ENCODE assay signal across 14 cellular contexts in genomic region chr1:208149776-208150514, GRCh38.
A peak's percentile ranks its signal among the peaks of the same experiment; 100 is the strongest.
DNase-seq lines count a peak whose midpoint lies in the region; ATAC-seq and TF ChIP-seq lines count a peak whose summit lies in the region.
"Had no signal": no experiment of that assay in that cellular context is flagged by ENCODE, and none has a peak within 500 bp of the region (broad histone marks: within the 10 kb centered on the region; RNA-seq: fewer than 3 reads in every experiment).

No MANE protein-coding gene starts in this region.

- DNase-seq in DMS53 (lab: John Stamatoyannopoulos, UW) (peak; percentile 17), DMS53 treated with DMSO at 0.1 percent for 48 hours (lab: John Stamatoyannopoulos, UW; ENCODE audit: unreplicated experiment) (no peak), WERI-Rb-1 (peak; percentile 84), kidney glomerular epithelial cell (lab: John Stamatoyannopoulos, UW) (peak; percentile 30), sciatic nerve (ENCODE audit: low spot score) (no peak)
- no peak for DNase-seq in stimulated activated CD4-positive, alpha-beta T cell treated with anti-CD3 and anti-CD28 coated beads, Interleukin-15, amount 100 ng/mL, for 24 hours
- no peak for DNase-seq in activated naive CD4-positive, alpha-beta T cell treated with Interleukin-2 at 50 U/mL for 16 hours
- DNase-seq: activated CD4-positive, alpha-beta T cell treated with anti-CD3 and anti-CD28 coated beads, Interleukin-2, amount 10 ng/mL, durations not matched to agents 7 days and 5 days; kidney; NCI-H2171 had no signal

- TF ChIP-seq CTCF in WERI-Rb-1 (IDR thresholded peaks at IDR 0.05; ENCODE audit: low read depth, low read length) = 0 out of 2 replicates have a peak, but pooled peaks have one; percentile 13

- H3K36me3 ChIP-seq in WERI-Rb-1 = no peaks in the 10 kb centered on the region
- H3K36me3 ChIP-seq: neutrophil, tibial nerve had no signal

- intact Hi-C loops in sciatic nerve (cut with DNase I) = no loop called here

- no peaks in the 10 kb centered on the region for H3K27me3 ChIP-seq in WERI-Rb-1 (ENCODE audit: insufficient read depth, low read depth, severe bottlenecking)
- H3K27me3 ChIP-seq: tibial nerve had no signal

- H3K9me3 ChIP-seq in WERI-Rb-1 (ENCODE audit: severe bottlenecking) = no peaks in the 10 kb centered on the region
- H3K9me3 ChIP-seq: neutrophil, tibial nerve had no signal

- H3K27ac ChIP-seq in WERI-Rb-1 = peak overlapping the region; percentile 64
- H3K27ac ChIP-seq: 22Rv1, neutrophil, tibial nerve had no signal

- H3K4me3 ChIP-seq in WERI-Rb-1 (ENCODE audit: low read depth, low read length) = no peak overlapping the region
- H3K4me3 ChIP-seq: tibial nerve had no signal

- peak; percentile 62 for ATAC-seq in sciatic nerve
- ATAC-seq in HG03442 (IDR thresholded peaks at IDR 0.05; ENCODE audit: unreplicated experiment) = no peak

Comparison
In these comparisons a context has a peak if more than half of its experiments do, and no peak if none do; other contexts are left out.
1. DNase-seq: peak in DMS53 (single experiment), WERI-Rb-1 (single experiment) and kidney glomerular epithelial cell (single experiment); none in DMS53 treated with DMSO at 0.1 percent for 48 hours (single experiment), sciatic nerve (single experiment), stimulated activated CD4-positive, alpha-beta T cell treated with anti-CD3 and anti-CD28 coated beads, Interleukin-15, amount 100 ng/mL, for 24 hours (single experiment) and activated naive CD4-positive, alpha-beta T cell treated with Interleukin-2 at 50 U/mL for 16 hours (single experiment).